ENCODE assay signal across 6 cellular contexts in genomic region chr7:143606088-143606487, GRCh38. TPM values are rescaled to one million over a fixed set of nuclear protein-coding genes. Genes with fewer than 3 reads are reported as not detected.
"Had no signal": no experiment of that assay in that cellular context is flagged by ENCODE, and none has a peak within 500 bp of the region (broad histone marks: within the 10 kb centered on the region; RNA-seq: fewer than 3 reads in every experiment).

No MANE protein-coding gene starts in this region.

RNA-seq across cellular contexts. Expression of gene CTAGE15, which starts 34.5 kb away (rescaled TPM):
- total RNA-seq: naive thymus-derived CD8-positive, alpha-beta T cell; neural crest cell; osteocyte; renal cortical epithelial cell; sciatic nerve had no signal
- polyA plus RNA-seq: pancreas had no signal
